8 cellular contexts compared by ENCODE assay signal in genomic region chr17:63434951-63435571, GRCh38. TPM values are rescaled to one million over a fixed set of nuclear protein-coding genes. Genes with fewer than 3 reads are reported as not detected.
DNase-seq lines count a peak whose midpoint lies in the region; ATAC-seq and TF ChIP-seq lines count a peak whose summit lies in the region.

No MANE protein-coding gene starts in this region.

- DNase-seq in Daoy (ENCODE audit: low read depth) (peak; percentile 89), NCI-H2107 treated with DMSO at 0.1 percent for 48 hours (lab: John Stamatoyannopoulos, UW; ENCODE audit: unreplicated experiment) (peak; percentile 77), astrocyte of the spinal cord (ENCODE audit: low read depth, low spot score) (peak; percentile 29), iPS-NIHi11 (ENCODE audit: low spot score) (peak; percentile 59), suprapubic skin (ENCODE audit: low spot score in 2 of 2) (no peak), hepatic stellate cell (ENCODE audit: low spot score) (no peak)
- DNase-seq in NK-92 treated with Interleukin-12 subunit alpha and Interleukin-12 subunit beta, amount 100 ng/mL, for 24 hours (lab: John Stamatoyannopoulos, UW) = no peak

- WGBS in suprapubic skin = 55% methylated on average over 20 of the region's 25 CpGs

- peaks cover 58% of the 10 kb centered on the region for H3K4me1 ChIP-seq in suprapubic skin

- H3K9me3 ChIP-seq in suprapubic skin = no peaks in the 10 kb centered on the region

- TF ChIP-seq POLR2A in suprapubic skin (IDR thresholded peaks at IDR 0.05) = no peak

- in situ Hi-C loops in astrocyte of the spinal cord (cut with HindIII; ENCODE audit: low sequenced_read_pairs) = no loop called here

- ATAC-seq in HG03342 (IDR thresholded peaks at IDR 0.05; ENCODE audit: unreplicated experiment) = no peak

- H3K27ac ChIP-seq in suprapubic skin = peak overlapping the region; percentile 86

- no peak for TF ChIP-seq EP300 in suprapubic skin (IDR thresholded peaks at IDR 0.05)

- no peak for TF ChIP-seq CTCF in astrocyte of the spinal cord (IDR thresholded peaks at IDR 0.05; ENCODE audit: low read depth, low read length)
- no peak for TF ChIP-seq CTCF in suprapubic skin (IDR thresholded peaks at IDR 0.05)

- no peaks in the 10 kb centered on the region for H3K36me3 ChIP-seq in suprapubic skin

- H3K27me3 ChIP-seq in suprapubic skin = no peaks in the 10 kb centered on the region

- H3K4me3 ChIP-seq in astrocyte of the spinal cord (ENCODE audit: low read depth, low read length) (no peak overlapping the region), suprapubic skin (no peak overlapping the region)

RNA-seq across cellular contexts. Expression of gene CYB561, which starts 11.0 kb away (rescaled TPM):
- 16.7 and 21.1 TPM in 2 replicates for total RNA-seq in Daoy (2014; rRNA removed; shearing (Covaris generic))
- 10 to 100 TPM; 36.9 to 87.9 (median 56.4) TPM for total RNA-seq in suprapubic skin

RNA-seq across cellular contexts. Expression of gene ACE, which starts 41.8 kb away (rescaled TPM):
- total RNA-seq in Daoy (2014; rRNA removed; shearing (Covaris generic)) = 0.29 TPM in 1 of 2 replicates, not detected in the other
- total RNA-seq in suprapubic skin = 1 to 10 TPM in 3 of 4 donors, under 1 TPM in 1; 0.79 to 6.3 (median 4.0) TPM

Comparison
In these comparisons a context has a peak if more than half of its experiments do, and no peak if none do; other contexts are left out.
1. DNase-seq: peak in Daoy (single experiment), NCI-H2107 treated with DMSO at 0.1 percent for 48 hours (single experiment), astrocyte of the spinal cord (single experiment) and iPS-NIHi11 (single experiment); none in suprapubic skin (0 of 2), NK-92 treated with Interleukin-12 subunit alpha and Interleukin-12 subunit beta, amount 100 ng/mL, for 24 hours (single experiment) and hepatic stellate cell (single experiment).